In the genomic region with DNA sequence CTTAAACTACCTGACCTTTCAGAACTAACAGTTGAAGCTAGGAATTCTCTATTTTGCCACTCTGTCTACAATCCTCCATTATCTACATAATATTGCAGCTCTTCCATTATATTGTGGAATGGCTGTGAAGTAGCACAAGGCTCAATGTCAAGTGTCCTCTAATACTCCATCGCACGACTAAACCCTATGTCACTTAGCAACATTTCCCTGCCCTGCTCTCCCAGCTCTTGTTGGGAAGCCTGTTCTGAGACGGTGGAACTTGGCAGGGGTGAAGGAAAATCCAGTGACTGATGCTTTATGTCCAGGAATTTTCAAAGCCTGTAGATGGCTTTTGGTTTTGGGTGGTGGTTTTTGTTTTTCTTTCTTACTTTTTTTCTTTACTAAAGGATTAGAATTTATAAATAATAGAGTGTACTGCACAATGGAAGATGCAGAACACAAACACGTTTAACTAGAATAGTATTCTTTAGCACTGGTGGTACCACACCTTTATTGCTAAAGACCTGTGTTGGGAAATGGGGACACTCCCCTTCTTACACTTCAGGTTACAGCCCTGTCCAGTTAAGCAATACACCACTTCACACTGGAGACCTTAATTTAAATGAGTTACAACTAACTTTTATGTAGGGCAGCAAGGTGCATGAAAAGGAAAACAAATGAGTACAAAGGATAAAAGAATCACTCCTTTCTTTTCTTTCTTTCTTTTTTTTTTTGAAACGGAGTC, we compare ENCODE assay signal across 15 cellular contexts.
"Had no signal": no experiment of that assay in that cellular context is flagged by ENCODE, and none has a peak within 500 bp of the region (broad histone marks: within the 10 kb centered on the region; RNA-seq: fewer than 3 reads in every experiment).

No MANE protein-coding gene starts in this region.

- H3K27me3 Mint-ChIP-seq: naive B cell had no signal

- H3K4me3 ChIP-seq: dorsolateral prefrontal cortex, left ventricle myocardium inferior, right lobe of liver, spleen had no signal

- H3K9me3 ChIP-seq: left ventricle myocardium inferior, right lobe of liver, spleen had no signal

- H3K27ac Mint-ChIP-seq: activated naive CD8-positive, alpha-beta T cell treated with anti-CD3 and anti-CD28 coated beads, Interleukin-2, amount 10 ng/mL, durations not matched to agents 7 days and 5 days; mesothelial cell of epicardium; T-helper 2 cell treated with Interferon-gamma antibody and Interleukin-4, amounts not matched to agents 5 μg/mL and 100 μg/mL, for 36 hours had no signal

- H3K4me1 Mint-ChIP-seq: activated naive CD8-positive, alpha-beta T cell treated with anti-CD3 and anti-CD28 coated beads, Interleukin-2, amount 10 ng/mL, durations not matched to agents 7 days and 5 days; mesothelial cell of epicardium had no signal

- H3K27me3 ChIP-seq: dorsolateral prefrontal cortex, right lobe of liver, spleen had no signal

- DNase-seq: activated effector memory CD4-positive, alpha-beta T cell treated with anti-CD3 and anti-CD28 coated beads, Interleukin-2, amount 50 U/mL, for 16 hours; activated naive CD8-positive, alpha-beta T cell treated with anti-CD3 and anti-CD28 coated beads, Interleukin-2, amount 10 ng/mL, durations not matched to agents 7 days and 5 days; anterior cingulate cortex; dorsolateral prefrontal cortex; foreskin melanocyte; head of caudate nucleus; left ventricle myocardium inferior; naive B cell; posterior cingulate gyrus; spleen; stimulated activated naive CD4-positive, alpha-beta T cell; SW 1271 had no signal

- H3K36me3 ChIP-seq: left ventricle myocardium inferior, right lobe of liver, spleen had no signal

- H3K4me3 Mint-ChIP-seq: activated naive CD8-positive, alpha-beta T cell treated with anti-CD3 and anti-CD28 coated beads, Interleukin-2, amount 10 ng/mL, durations not matched to agents 7 days and 5 days; mesothelial cell of epicardium; naive B cell; T-helper 2 cell treated with Interferon-gamma antibody and Interleukin-4, amounts not matched to agents 5 μg/mL and 100 μg/mL, for 36 hours had no signal

- H3K4me1 ChIP-seq: left ventricle myocardium inferior, right lobe of liver had no signal

- H3K27ac ChIP-seq: dorsolateral prefrontal cortex, left ventricle myocardium inferior, right lobe of liver had no signal

- H3K9me3 Mint-ChIP-seq: activated naive CD8-positive, alpha-beta T cell treated with anti-CD3 and anti-CD28 coated beads, Interleukin-2, amount 10 ng/mL, durations not matched to agents 7 days and 5 days; mesothelial cell of epicardium; naive B cell; T-helper 2 cell treated with Interferon-gamma antibody and Interleukin-4, amounts not matched to agents 5 μg/mL and 100 μg/mL, for 36 hours had no signal

- H3K36me3 Mint-ChIP-seq: activated naive CD8-positive, alpha-beta T cell treated with anti-CD3 and anti-CD28 coated beads, Interleukin-2, amount 10 ng/mL, durations not matched to agents 7 days and 5 days; mesothelial cell of epicardium; naive B cell had no signal
